In the genomic region with DNA sequence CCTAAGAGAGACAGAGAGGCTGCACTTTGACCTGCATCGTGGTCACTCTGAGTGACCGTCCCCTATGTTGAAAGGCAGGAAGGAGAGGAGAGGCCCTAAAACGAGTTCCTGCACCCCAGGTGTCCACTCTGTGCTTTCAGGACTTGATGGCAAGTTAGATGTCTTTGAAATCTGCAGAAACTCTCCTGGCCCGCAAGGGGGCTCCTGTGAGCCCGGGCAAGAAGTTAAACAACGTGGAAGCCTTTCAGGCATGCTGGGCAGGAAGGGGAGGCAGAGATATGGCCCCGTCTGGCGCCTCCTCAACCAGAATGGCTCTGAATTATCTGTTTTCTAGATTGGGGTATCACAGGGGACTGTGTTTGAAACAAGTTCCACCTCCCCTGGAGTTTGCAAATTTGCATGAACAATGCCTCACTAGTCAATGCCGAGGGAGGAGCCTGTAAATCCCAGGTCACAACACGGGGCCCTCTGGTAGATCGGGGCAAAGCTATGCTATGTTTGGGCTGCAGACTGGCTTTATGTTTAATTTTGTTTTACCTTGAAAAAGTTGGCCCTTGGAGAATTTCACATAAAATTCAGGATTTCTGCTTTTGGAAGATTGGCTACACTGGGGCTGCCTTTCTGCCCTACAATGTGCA, we compare ENCODE assay signal across 1 cellular context.
A peak's percentile ranks its signal among the peaks of the same experiment; 100 is the strongest.
TF ChIP-seq lines count a peak whose summit lies in the region.

No MANE protein-coding gene starts in this region.

TF ChIP-seq in GM12878, 131 proteins besides CTCF, POLR2A, EP300 and RAD21:
- TF ChIP-seq YY1 (IDR thresholded peaks at IDR 0.05; ENCODE audit: low read depth, low read length) (0 out of 2 replicates have a peak, but pooled peaks have one; percentile 49), SMC3 (IDR thresholded peaks at IDR 0.05; ENCODE audit: borderline replicate concordance, low read length) (peak; percentile 68), BHLHE40 (IDR thresholded peaks at IDR 0.05; ENCODE audit: borderline replicate concordance in 1 of 2, low read depth in 2 of 2, low read length in 1 of 2) (no peak), ZSCAN29 (IDR thresholded peaks at IDR 0.05) (no peak)
